In genomic region chr6:123655520-123656306, GRCh38 we compare ENCODE assay signal across 8 cellular contexts.
A peak's percentile ranks its signal among the peaks of the same experiment; 100 is the strongest.
DNase-seq lines count a peak whose midpoint lies in the region; ATAC-seq lines count a peak whose summit lies in the region.

No MANE protein-coding gene starts in this region.

- no peaks in the 10 kb centered on the region for H3K36me3 ChIP-seq in KOPT-K1 (ENCODE audit: insufficient read depth, low read length)

- peak; percentile 6 for DNase-seq in EL
- DNase-seq in fibroblast of gingiva (ENCODE audit: low read depth): peak; percentile 2
- no peak for DNase-seq in DMS 273 treated with DMSO at 0.1 percent for 48 hours (lab: John Stamatoyannopoulos, UW)
- DNase-seq in activated T-cell treated with anti-CD3 and anti-CD28 coated beads, Interleukin-2, amount 50 U/mL, for 1 hour: no peak
- no peak for DNase-seq in CD1c-positive myeloid dendritic cell (ENCODE audit: extremely low spot score)
- no peak for DNase-seq in NCI-H446 (lab: John Stamatoyannopoulos, UW)

- peak overlapping the region; percentile 43 for H3K27ac ChIP-seq in KOPT-K1 (ENCODE audit: low read depth, low read length, poor library complexity, severe bottlenecking)

- peak; percentile 77 for ATAC-seq in GM21515 (IDR thresholded peaks at IDR 0.05; ENCODE audit: unreplicated experiment)

- H3K9me3 ChIP-seq in KOPT-K1 (ENCODE audit: insufficient read depth, low read length, poor library complexity, severe bottlenecking): no peaks in the 10 kb centered on the region

Comparison
In these comparisons a context has a peak if more than half of its experiments do, and no peak if none do; other contexts are left out.
1. DNase-seq: peak in EL (single experiment) and fibroblast of gingiva (single experiment); none in DMS 273 treated with DMSO at 0.1 percent for 48 hours (single experiment), activated T-cell treated with anti-CD3 and anti-CD28 coated beads, Interleukin-2, amount 50 U/mL, for 1 hour (single experiment), CD1c-positive myeloid dendritic cell (single experiment) and NCI-H446 (0 of 2).